ENCODE assay signal across 7 cellular contexts in the genomic region with DNA sequence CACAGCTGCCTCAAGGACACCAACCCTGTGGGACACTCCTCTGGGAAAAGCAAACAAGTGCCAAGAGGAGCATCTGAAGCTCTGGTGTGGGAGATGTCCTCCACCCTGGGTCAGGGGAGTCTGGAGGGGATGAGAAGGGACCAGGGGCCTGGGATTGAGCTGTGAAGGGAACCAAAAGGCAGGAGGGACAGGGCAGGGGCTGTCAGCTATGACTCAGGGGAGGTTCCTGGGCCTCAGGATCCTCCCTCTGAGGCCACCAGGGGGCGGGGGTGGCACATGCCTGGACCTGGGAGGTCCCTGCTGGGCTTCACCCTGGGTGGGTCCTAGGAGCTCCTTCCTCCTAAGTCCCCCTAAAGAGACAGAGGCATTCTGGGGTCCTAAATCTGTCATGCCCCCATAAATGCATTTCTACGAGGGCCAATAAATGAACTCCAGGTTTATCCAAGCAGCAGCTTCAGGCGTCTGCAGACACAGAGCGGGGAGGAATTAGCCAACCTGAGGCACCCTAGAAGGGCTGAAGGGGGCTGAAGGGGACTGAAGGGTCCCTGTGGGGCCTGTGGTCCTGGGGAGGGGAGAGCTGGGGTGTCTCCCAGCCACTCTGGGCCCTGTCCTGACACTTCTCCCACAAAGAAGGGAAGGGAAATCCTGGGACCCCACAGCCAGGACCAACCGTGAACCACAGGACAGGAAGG. TPM values are rescaled to one million over a fixed set of nuclear protein-coding genes. Genes with fewer than 3 reads are reported as not detected.
DNase-seq lines count a peak whose midpoint lies in the region; ATAC-seq and TF ChIP-seq lines count a peak whose summit lies in the region.

No MANE protein-coding gene starts in this region.

- DNase-seq in NOMO-1 treated with DMSO at 0.1 percent for 48 hours (lab: John Stamatoyannopoulos, UW; ENCODE audit: unreplicated experiment) = peak; percentile 45
- no peak for DNase-seq in central memory CD8-positive, alpha-beta T cell (ENCODE audit: low spot score in 2 of 2)
- no peak for DNase-seq in osteocyte (ENCODE audit: extremely low spot score, unreplicated experiment)
- DNase-seq in amniotic stem cell (lab: John Stamatoyannopoulos, UW) = no peak

- no peak overlapping the region for H3K4me3 Mint-ChIP-seq in central memory CD8-positive, alpha-beta T cell
- no peak overlapping the region for H3K4me3 Mint-ChIP-seq in osteocyte (ENCODE audit: unreplicated experiment)

- peak; percentile 64 for ATAC-seq in central memory CD8-positive, alpha-beta T cell (replicated peaks; ENCODE audit: extremely low read depth, poor library complexity, severe bottlenecking)
- ATAC-seq in HG03571 (IDR thresholded peaks at IDR 0.05; ENCODE audit: unreplicated experiment) (no peak), GM21619 (IDR thresholded peaks at IDR 0.05; ENCODE audit: unreplicated experiment) (no peak)

- H3K4me1 Mint-ChIP-seq in central memory CD8-positive, alpha-beta T cell = peaks cover 34% of the 10 kb centered on the region
- H3K4me1 Mint-ChIP-seq in osteocyte (ENCODE audit: unreplicated experiment) = no peaks in the 10 kb centered on the region

- H3K9me3 Mint-ChIP-seq in central memory CD8-positive, alpha-beta T cell = no peaks in the 10 kb centered on the region
- no peaks in the 10 kb centered on the region for H3K9me3 Mint-ChIP-seq in osteocyte (ENCODE audit: unreplicated experiment)

- peak overlapping the region; percentile 57 for H3K27ac Mint-ChIP-seq in central memory CD8-positive, alpha-beta T cell (ENCODE audit: low read depth)
- no peak overlapping the region for H3K27ac Mint-ChIP-seq in osteocyte (ENCODE audit: unreplicated experiment)

- no peaks in the 10 kb centered on the region for H3K27me3 Mint-ChIP-seq in central memory CD8-positive, alpha-beta T cell
- H3K27me3 Mint-ChIP-seq in osteocyte (ENCODE audit: unreplicated experiment) = peaks cover 25% of the 10 kb centered on the region

- TF ChIP-seq CTCF in GM12873 (IDR thresholded peaks at IDR 0.05; ENCODE audit: insufficient read depth, low read depth, low read length, missing control alignments) (peak; percentile 72), osteocyte (IDR thresholded peaks at IDR 0.05) (peak; percentile 29)

- no peaks in the 10 kb centered on the region for H3K36me3 Mint-ChIP-seq in central memory CD8-positive, alpha-beta T cell (ENCODE audit: insufficient read depth)
- H3K36me3 Mint-ChIP-seq in osteocyte (ENCODE audit: unreplicated experiment) = no peaks in the 10 kb centered on the region

RNA-seq across cellular contexts. Expression of gene IGLL5, which starts 31.9 kb away (rescaled TPM):
- total RNA-seq in osteocyte = not detected in 2 replicates
